8 cellular contexts compared by ENCODE assay signal in the genomic region with DNA sequence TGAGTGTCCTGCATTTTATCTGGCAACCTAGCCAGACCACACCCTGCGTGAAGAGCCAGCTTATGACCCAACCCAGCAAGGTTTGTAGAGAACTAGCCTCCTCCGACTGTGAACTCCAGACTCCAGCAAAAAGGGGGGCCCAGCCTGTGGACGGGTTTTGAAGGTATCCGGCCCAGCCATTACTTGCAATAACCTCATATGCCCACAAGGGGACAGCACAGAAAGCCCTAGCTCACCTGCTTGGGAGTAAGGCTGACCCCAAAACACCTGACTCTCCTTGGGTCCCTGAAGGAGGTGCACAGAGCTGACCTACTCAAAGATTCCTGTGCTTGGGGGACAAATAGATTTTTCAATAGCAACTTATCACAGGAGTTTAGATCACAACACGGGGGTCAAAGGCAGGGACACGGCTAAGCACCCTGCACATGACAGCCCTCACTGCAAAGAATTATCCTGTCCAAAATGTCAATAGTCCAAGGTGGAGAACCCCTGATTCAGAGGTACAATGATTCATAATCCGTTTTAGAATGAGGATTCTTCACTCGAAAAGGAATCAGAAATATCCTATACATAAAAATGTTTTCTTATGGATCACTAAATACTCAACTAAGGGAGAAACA. TPM values are rescaled to one million over a fixed set of nuclear protein-coding genes. Genes with fewer than 3 reads are reported as not detected.
DNase-seq lines count a peak whose midpoint lies in the region; ATAC-seq and TF ChIP-seq lines count a peak whose summit lies in the region.

No MANE protein-coding gene starts in this region.

- no peak overlapping the region for H3K4me3 Mint-ChIP-seq in CD4-positive, CD25-positive, alpha-beta regulatory T cell
- H3K4me3 Mint-ChIP-seq in WTC11, result no peak overlapping the region

- H3K4me3 ChIP-seq in CD4-positive, CD25-positive, alpha-beta regulatory T cell (ENCODE audit: low read depth, low read length), result no peak overlapping the region
- no peak overlapping the region for H3K4me3 ChIP-seq in neutrophil (ENCODE audit: low read depth in 1 of 2, low read length in 1 of 2)

- peak; percentile 96 for TF ChIP-seq CTCF in WTC11 (IDR thresholded peaks at IDR 0.05)
- peak; percentile 85 for TF ChIP-seq CTCF in neutrophil (IDR thresholded peaks at IDR 0.05)

- no peaks in the 10 kb centered on the region for H3K36me3 Mint-ChIP-seq in CD4-positive, CD25-positive, alpha-beta regulatory T cell
- H3K36me3 Mint-ChIP-seq in WTC11, result no peaks in the 10 kb centered on the region

- CTCF ChIA-PET in WTC11 (lab: Charles Lee), result interaction anchor here (0.6 to 4.4 kb wide), 38 partner anchors 10 to 633 kb away, joined by 3 to 30 read pairs (median 4); partner anchors contain the start of gene KEL

- DNase-seq in CD4-positive, CD25-positive, alpha-beta regulatory T cell, result peak; percentile 30 to 63 (median 57)
- DNase-seq in WTC11 (ENCODE audit: low spot score) (peak; percentile 72), NCI-H2171 (lab: John Stamatoyannopoulos, UW) (no peak)
- DNase-seq in effector CD8-positive, alpha-beta T cell (lab: John Stamatoyannopoulos, UW), result peak; percentile 6

- POLR2A ChIA-PET in WTC11 (lab: Charles Lee), result no interaction called here

- H3K4me1 Mint-ChIP-seq in CD4-positive, CD25-positive, alpha-beta regulatory T cell, result peaks cover 0 to 4% (median 2%) of the 10 kb centered on the region in 4 donors
- H3K4me1 Mint-ChIP-seq in WTC11, result peaks cover 6% of the 10 kb centered on the region

- no peak overlapping the region for H3K27ac ChIP-seq in CD4-positive, CD25-positive, alpha-beta regulatory T cell (ENCODE audit: insufficient read depth, low read length, poor library complexity, severe bottlenecking)
- no peak overlapping the region for H3K27ac ChIP-seq in neutrophil

- peaks cover 3% of the 10 kb centered on the region for H3K4me1 ChIP-seq in CD4-positive, CD25-positive, alpha-beta regulatory T cell (ENCODE audit: control insufficient read depth, insufficient read depth, low read length, poor library complexity, severe bottlenecking)
- no peaks in the 10 kb centered on the region for H3K4me1 ChIP-seq in neutrophil (ENCODE audit: control insufficient read depth in 1 of 2, insufficient read depth in 1 of 2, low read depth in 1 of 2, low read length in 1 of 2)

- peaks cover 3% of the 10 kb centered on the region for H3K27me3 ChIP-seq in CD4-positive, CD25-positive, alpha-beta regulatory T cell (ENCODE audit: control insufficient read depth, insufficient read depth, low read length)
- no peaks in the 10 kb centered on the region for H3K27me3 ChIP-seq in neutrophil

- H3K9me3 ChIP-seq in CD4-positive, CD25-positive, alpha-beta regulatory T cell (ENCODE audit: control insufficient read depth in 2 of 2, low read length in 2 of 2), result no peaks in the 10 kb centered on the region
- no peaks in the 10 kb centered on the region for H3K9me3 ChIP-seq in neutrophil

- no peak overlapping the region for H3K27ac Mint-ChIP-seq in CD4-positive, CD25-positive, alpha-beta regulatory T cell
- H3K27ac Mint-ChIP-seq in WTC11, result no peak overlapping the region

- H3K36me3 ChIP-seq in CD4-positive, CD25-positive, alpha-beta regulatory T cell (ENCODE audit: control insufficient read depth, insufficient read depth, low read length), result no peaks in the 10 kb centered on the region
- no peaks in the 10 kb centered on the region for H3K36me3 ChIP-seq in neutrophil

- peaks cover 8% of the 10 kb centered on the region for H3K27me3 Mint-ChIP-seq in CD4-positive, CD25-positive, alpha-beta regulatory T cell
- H3K27me3 Mint-ChIP-seq in WTC11 (ENCODE audit: low read depth), result no peaks in the 10 kb centered on the region; the same call in 1 of the 2 replicates

- peak; percentile 56 to 63 for ATAC-seq in CD4-positive, CD25-positive, alpha-beta regulatory T cell (ENCODE audit: low read depth in 2 of 2)
- peak; percentile 55 for ATAC-seq in GM19328 (IDR thresholded peaks at IDR 0.05; ENCODE audit: unreplicated experiment)
- ATAC-seq in HG03565 (IDR thresholded peaks at IDR 0.05; ENCODE audit: unreplicated experiment), result peak; percentile 43
- peak; percentile 72 for ATAC-seq in WTC11
- no peak for ATAC-seq in HG03457 (IDR thresholded peaks at IDR 0.05; ENCODE audit: unreplicated experiment)

- no peaks in the 10 kb centered on the region for H3K9me3 Mint-ChIP-seq in CD4-positive, CD25-positive, alpha-beta regulatory T cell
- H3K9me3 Mint-ChIP-seq in WTC11, result no peaks in the 10 kb centered on the region

TF ChIP-seq in WTC11, 78 proteins besides CTCF, POLR2A, EP300 and RAD21:
- TF ChIP-seq SOX15 (CRISPR knock-in tag; IDR thresholded peaks at IDR 0.05) (no peak), CREB1 (CRISPR knock-in tag; IDR thresholded peaks at IDR 0.05) (no peak), USF1 (CRISPR knock-in tag; IDR thresholded peaks at IDR 0.05) (no peak)
TF ChIP-seq in WTC11: peak in this region for 0.

RNA-seq across cellular contexts. Expression of gene TRPV6, which starts 4.5 kb away (rescaled TPM):
- not detected for total RNA-seq in CD4-positive, CD25-positive, alpha-beta regulatory T cell
- polyA plus RNA-seq in CD4-positive, CD25-positive, alpha-beta regulatory T cell, result under 1 TPM in 2 of 4 donors, not detected in 2; 0.17 to 0.30 TPM
- 0.63 to 2.0 TPM (median 0.80 TPM) in 3 replicates for total RNA-seq in WTC11 (2021)

RNA-seq across cellular contexts. Expression of gene EPHB6, which starts 26.1 kb away (rescaled TPM):
- 58.0 TPM for total RNA-seq in CD4-positive, CD25-positive, alpha-beta regulatory T cell
- 10 to 100 TPM; 22.4 to 30.4 (median 28.6) TPM for polyA plus RNA-seq in CD4-positive, CD25-positive, alpha-beta regulatory T cell
- total RNA-seq in WTC11 (2021), result 13.9 to 15.4 TPM (median 15.1 TPM) in 3 replicates

RNA-seq across cellular contexts. Expression of gene TRPV5, which starts 52.5 kb away (rescaled TPM):
- total RNA-seq in CD4-positive, CD25-positive, alpha-beta regulatory T cell, result not detected
- not detected for polyA plus RNA-seq in CD4-positive, CD25-positive, alpha-beta regulatory T cell
- total RNA-seq in WTC11 (2021), result not detected in 3 replicates

RNA-seq across cellular contexts. Expression of gene LLCFC1, which starts 58.3 kb away (rescaled TPM):
- total RNA-seq in CD4-positive, CD25-positive, alpha-beta regulatory T cell, result not detected
- polyA plus RNA-seq in CD4-positive, CD25-positive, alpha-beta regulatory T cell, result not detected
- not detected in 3 replicates for total RNA-seq in WTC11 (2021)
